Comparison of ENCODE assay signal across 24 cellular contexts in genomic region chr15:60539881-60540613, GRCh38.
DNase-seq lines count a peak whose midpoint lies in the region; ATAC-seq, FAIRE-seq and TF ChIP-seq lines count a peak whose summit lies in the region.
"Had no signal": no experiment of that assay in that cellular context is flagged by ENCODE, and none has a peak within 500 bp of the region (broad histone marks: within the 10 kb centered on the region; RNA-seq: fewer than 3 reads in every experiment).

No MANE protein-coding gene starts in this region.

- H4K20me1 ChIP-seq in GM12878 (ENCODE audit: control insufficient read depth, insufficient read depth) = no peaks in the 10 kb centered on the region

- SMC1A ChIA-PET in GM12878 (lab: Charles Lee; ENCODE audit: uncharacterized antibody, unreplicated experiment) = interaction anchor here (0.8 to 4.9 kb wide), 16 partner anchors 9 to 50 kb away, joined by 3 to 44 read pairs (median 6); no protein-coding TSS in a partner anchor

- H3K27ac ChIP-seq in GM12878 (ENCODE audit: control insufficient read depth, insufficient read depth) = no peak overlapping the region
- H3K27ac ChIP-seq: brain microvascular endothelial cell, colonic mucosa, SJSA1, WERI-Rb-1 had no signal

- peaks cover 0 to 3% of the 10 kb centered on the region in 2 experiments; a peak in 2 of 4 replicates for H3K36me3 ChIP-seq in GM12878 (ENCODE audit: control insufficient read depth in 2 of 2, insufficient read depth in 2 of 2, low read length in 1 of 2)
- H3K36me3 ChIP-seq: brain microvascular endothelial cell, colonic mucosa, SJSA1, transverse colon, WERI-Rb-1 had no signal

- peak overlapping the region; percentile 82 for H3K27ac Mint-ChIP-seq in activated naive CD4-positive, alpha-beta T cell treated with anti-CD3 and anti-CD28 coated beads, Interleukin-2, amount 50 U/mL, for 24 hours
- peak overlapping the region; percentile 70 for H3K27ac Mint-ChIP-seq in activated CD4-positive, alpha-beta T cell treated with anti-CD3 and anti-CD28 coated beads, Interleukin-2, amount 10 ng/mL, durations not matched to agents 7 days and 5 days
- peak overlapping the region; percentile 92 for H3K27ac Mint-ChIP-seq in stimulated activated naive CD8-positive, alpha-beta T cell treated with anti-CD3 and anti-CD28 coated beads, Interleukin-15, Interleukin-2, amounts not matched to agents 100 ng/mL and 50 ng/mL, for 24 hours
- H3K27ac Mint-ChIP-seq in type B pancreatic cell = no peak overlapping the region
- H3K27ac Mint-ChIP-seq: mesothelial cell of epicardium; stimulated activated naive B cell treated with anti-CD40 and anti-IgM and Interleukin-4, amounts not matched to agents 10 μg/mL and 1 μg/mL and 100 μg/mL, for 72 hours had no signal

- BruUV-seq in GM12878 (replicated peaks; lab: Mats Ljungman, UMichigan) = no TSS peak

- intact Hi-C loops in GM12878 (cut with micrococcal nuclease; ENCODE audit: unreplicated experiment) = no loop called here

- TF ChIP-seq POLR2A in GM12878 (IDR thresholded peaks at IDR 0.05; ENCODE audit: low read depth, low read length) = no peak

- H3K36me3 Mint-ChIP-seq in activated naive CD4-positive, alpha-beta T cell treated with anti-CD3 and anti-CD28 coated beads, Interleukin-2, amount 50 U/mL, for 24 hours = peaks cover 2% of the 10 kb centered on the region
- peaks cover 23% of the 10 kb centered on the region for H3K36me3 Mint-ChIP-seq in activated CD4-positive, alpha-beta T cell treated with anti-CD3 and anti-CD28 coated beads, Interleukin-2, amount 10 ng/mL, durations not matched to agents 7 days and 5 days (ENCODE audit: low read depth)
- H3K36me3 Mint-ChIP-seq in stimulated activated naive CD8-positive, alpha-beta T cell treated with anti-CD3 and anti-CD28 coated beads, Interleukin-15, Interleukin-2, amounts not matched to agents 100 ng/mL and 50 ng/mL, for 24 hours (ENCODE audit: low read depth) = peaks cover 20% of the 10 kb centered on the region
- H3K36me3 Mint-ChIP-seq in type B pancreatic cell = no peaks in the 10 kb centered on the region
- H3K36me3 Mint-ChIP-seq: mesothelial cell of epicardium had no signal

- no peaks in the 10 kb centered on the region for H3K27me3 Mint-ChIP-seq in activated naive CD4-positive, alpha-beta T cell treated with anti-CD3 and anti-CD28 coated beads, Interleukin-2, amount 50 U/mL, for 24 hours
- H3K27me3 Mint-ChIP-seq in activated CD4-positive, alpha-beta T cell treated with anti-CD3 and anti-CD28 coated beads, Interleukin-2, amount 10 ng/mL, durations not matched to agents 7 days and 5 days = no peaks in the 10 kb centered on the region
- H3K27me3 Mint-ChIP-seq in stimulated activated naive CD8-positive, alpha-beta T cell treated with anti-CD3 and anti-CD28 coated beads, Interleukin-15, Interleukin-2, amounts not matched to agents 100 ng/mL and 50 ng/mL, for 24 hours = no peaks in the 10 kb centered on the region
- H3K27me3 Mint-ChIP-seq in type B pancreatic cell = no peaks in the 10 kb centered on the region
- H3K27me3 Mint-ChIP-seq: stimulated activated naive B cell treated with anti-CD40 and anti-IgM and Interleukin-4, amounts not matched to agents 10 μg/mL and 1 μg/mL and 100 μg/mL, for 72 hours had no signal

- H2AFZ ChIP-seq in GM12878 (ENCODE audit: control insufficient read depth, low read depth, low read length) = no peak overlapping the region

- no peak for TF ChIP-seq RAD21 in GM12878 (IDR thresholded peaks at IDR 0.05; ENCODE audit: insufficient read depth, low read depth, low read length)

- H3K9ac ChIP-seq in GM12878 (ENCODE audit: control insufficient read depth, insufficient read depth, low read length) = no peak overlapping the region

- 90% methylated on average over 8 of the region's 8 CpGs for WGBS in GM12878 (ENCODE audit: insufficient coverage, insufficient replicate concordance, low lambda C conversion rate, missing lambda C conversion rate)

- CTCF ChIA-PET in activated CD4-positive, alpha-beta T cell treated with anti-CD3 and anti-CD28 coated beads, Interleukin-2, amount 10 ng/mL, durations not matched to agents 7 days and 5 days (lab: Charles Lee) = interaction anchor here (3.3 kb wide), 1 partner anchor 19 kb away, joined by 12 read pairs; no protein-coding TSS in a partner anchor
- CTCF ChIA-PET in GM12878 (lab: Yijun Ruan, JAX) = interaction anchor here (0.6 to 7.5 kb wide), 10 partner anchors 11 to 1294 kb away, joined by 3 to 52 read pairs (median 4); no protein-coding TSS in a partner anchor

- H3K4me1 Mint-ChIP-seq in activated naive CD4-positive, alpha-beta T cell treated with anti-CD3 and anti-CD28 coated beads, Interleukin-2, amount 50 U/mL, for 24 hours = peaks cover 92% of the 10 kb centered on the region
- H3K4me1 Mint-ChIP-seq in activated CD4-positive, alpha-beta T cell treated with anti-CD3 and anti-CD28 coated beads, Interleukin-2, amount 10 ng/mL, durations not matched to agents 7 days and 5 days = peaks cover 72% of the 10 kb centered on the region
- peaks cover 96% of the 10 kb centered on the region for H3K4me1 Mint-ChIP-seq in stimulated activated naive CD8-positive, alpha-beta T cell treated with anti-CD3 and anti-CD28 coated beads, Interleukin-15, Interleukin-2, amounts not matched to agents 100 ng/mL and 50 ng/mL, for 24 hours (ENCODE audit: low read depth)
- no peaks in the 10 kb centered on the region for H3K4me1 Mint-ChIP-seq in type B pancreatic cell (ENCODE audit: unreplicated experiment)
- H3K4me1 Mint-ChIP-seq: mesothelial cell of epicardium; neural crest cell; stimulated activated naive B cell treated with anti-CD40 and anti-IgM and Interleukin-4, amounts not matched to agents 10 μg/mL and 1 μg/mL and 100 μg/mL, for 72 hours had no signal

- H3K4me3 Mint-ChIP-seq in activated naive CD4-positive, alpha-beta T cell treated with anti-CD3 and anti-CD28 coated beads, Interleukin-2, amount 50 U/mL, for 24 hours = peak overlapping the region; percentile 43
- no peak overlapping the region for H3K4me3 Mint-ChIP-seq in activated CD4-positive, alpha-beta T cell treated with anti-CD3 and anti-CD28 coated beads, Interleukin-2, amount 10 ng/mL, durations not matched to agents 7 days and 5 days
- peak overlapping the region; percentile 75 for H3K4me3 Mint-ChIP-seq in stimulated activated naive CD8-positive, alpha-beta T cell treated with anti-CD3 and anti-CD28 coated beads, Interleukin-15, Interleukin-2, amounts not matched to agents 100 ng/mL and 50 ng/mL, for 24 hours
- no peak overlapping the region for H3K4me3 Mint-ChIP-seq in type B pancreatic cell
- H3K4me3 Mint-ChIP-seq: mesothelial cell of epicardium; neural crest cell; stimulated activated naive B cell treated with anti-CD40 and anti-IgM and Interleukin-4, amounts not matched to agents 10 μg/mL and 1 μg/mL and 100 μg/mL, for 72 hours had no signal

- RAD21 ChIA-PET in GM12878 (lab: Charles Lee; ENCODE audit: unreplicated experiment) = interaction anchor here (0.6 to 2.2 kb wide), 8 partner anchors 11 to 1365 kb away, joined by 3 to 9 read pairs (median 3); no protein-coding TSS in a partner anchor

- in situ Hi-C loops in GM12878 (cut with MboI) = no loop called here

- DNase-seq in activated naive CD4-positive, alpha-beta T cell treated with anti-CD3 and anti-CD28 coated beads, Interleukin-2, amount 50 U/mL, for 16 hours = no peak
- DNase-seq in activated CD4-positive, alpha-beta T cell treated with anti-CD3 and anti-CD28 coated beads, Interleukin-2, amount 10 ng/mL, durations not matched to agents 7 days and 5 days = no peak
- DNase-seq in GM12878 (ENCODE audit: low read depth, low spot score) (no peak), type B pancreatic cell (ENCODE audit: extremely low spot score, unreplicated experiment) (no peak), NCI-H748 (lab: John Stamatoyannopoulos, UW; ENCODE audit: unreplicated experiment) (no peak), NCI-H1105 treated with DMSO at 0.1 percent for 48 hours (lab: John Stamatoyannopoulos, UW) (no peak)
- DNase-seq: brain microvascular endothelial cell; colonic mucosa; DND-41; H7; Karpas-422; NCI-H187 treated with DMSO at 0.1 percent for 48 hours; NCI-H446 treated with DMSO at 0.1 percent for 48 hours; stimulated activated naive B cell treated with anti-CD40 and anti-IgM and Interleukin-4, amounts not matched to agents 10 μg/mL and 1 μg/mL and 100 μg/mL, for 72 hours; transverse colon; WERI-Rb-1 had no signal

- ATAC-seq in GM12878 = peak; percentile 32
- ATAC-seq: left lobe of liver; stimulated activated naive B cell treated with anti-CD40 and anti-IgM and Interleukin-4, amounts not matched to agents 10 μg/mL and 1 μg/mL and 100 μg/mL, for 72 hours had no signal

- TF ChIP-seq CTCF in GM12878 (IDR thresholded peaks at IDR 0.05 in 2 of 3, conservative IDR thresholded peaks at IDR 0.05 in 1 of 3; ENCODE audit: control insufficient read depth in 2 of 3, extremely low read depth in 1 of 3, insufficient read depth in 1 of 3, low read depth in 3 of 3, low read length in 3 of 3) (no peak), type B pancreatic cell (conservative IDR thresholded peaks at IDR 0.05) (no peak)

- H3K79me2 ChIP-seq in GM12878 (ENCODE audit: control insufficient read depth, insufficient read depth, low read length) = peaks cover 43% of the 10 kb centered on the region

- peaks cover 13% of the 10 kb centered on the region for H3K4me1 ChIP-seq in GM12878 (ENCODE audit: control insufficient read depth, insufficient read depth, low read length)
- H3K4me1 ChIP-seq: colonic mucosa, SJSA1 had no signal

- no peak for FAIRE-seq in GM12878 (lab: Jason Lieb, UNC)
- FAIRE-seq: endometrium, RCC 7860 had no signal

- H3K4me3 ChIP-seq in GM12878 = no peak overlapping the region
- H3K4me3 ChIP-seq: colonic mucosa, SJSA1, transverse colon had no signal

- H3K9me3 ChIP-seq in GM12878 (replicated peaks; ENCODE audit: control insufficient read depth, insufficient read depth, low read length) = no peaks in the 10 kb centered on the region
- H3K9me3 ChIP-seq: colonic mucosa, SJSA1, transverse colon had no signal

- no peaks in the 10 kb centered on the region for H3K27me3 ChIP-seq in GM12878 (replicated peaks in 1 of 2; ENCODE audit: control insufficient read depth in 2 of 2, insufficient read depth in 2 of 2, low read length in 1 of 2)
- H3K27me3 ChIP-seq: brain microvascular endothelial cell, colonic mucosa, SJSA1, transverse colon had no signal

- no peak overlapping the region for H3K4me2 ChIP-seq in GM12878 (ENCODE audit: control insufficient read depth, insufficient read depth)

- POLR2A ChIA-PET in activated CD4-positive, alpha-beta T cell treated with anti-CD3 and anti-CD28 coated beads, Interleukin-2, amount 10 ng/mL, durations not matched to agents 7 days and 5 days (lab: Charles Lee) = no interaction called here
- POLR2A ChIA-PET in GM12878 (lab: Charles Lee) = interaction anchor here (0.6 to 0.9 kb wide), 6 partner anchors 18 to 77 kb away, joined by 3 to 10 read pairs (median 6); no protein-coding TSS in a partner anchor

- H3K9me3 Mint-ChIP-seq in activated naive CD4-positive, alpha-beta T cell treated with anti-CD3 and anti-CD28 coated beads, Interleukin-2, amount 50 U/mL, for 24 hours = no peaks in the 10 kb centered on the region
- no peaks in the 10 kb centered on the region for H3K9me3 Mint-ChIP-seq in activated CD4-positive, alpha-beta T cell treated with anti-CD3 and anti-CD28 coated beads, Interleukin-2, amount 10 ng/mL, durations not matched to agents 7 days and 5 days
- no peaks in the 10 kb centered on the region for H3K9me3 Mint-ChIP-seq in stimulated activated naive CD8-positive, alpha-beta T cell treated with anti-CD3 and anti-CD28 coated beads, Interleukin-15, Interleukin-2, amounts not matched to agents 100 ng/mL and 50 ng/mL, for 24 hours
- no peaks in the 10 kb centered on the region for H3K9me3 Mint-ChIP-seq in type B pancreatic cell
- H3K9me3 Mint-ChIP-seq: mesothelial cell of epicardium; neural crest cell; stimulated activated naive B cell treated with anti-CD40 and anti-IgM and Interleukin-4, amounts not matched to agents 10 μg/mL and 1 μg/mL and 100 μg/mL, for 72 hours had no signal

- peak in 1 of 2 experiments; percentile 57; a peak in 2 of 4 replicates for TF ChIP-seq EP300 in GM12878 (IDR thresholded peaks at IDR 0.05; ENCODE audit: borderline replicate concordance in 1 of 2, control insufficient read depth in 1 of 2, low read depth in 2 of 2, low read length in 2 of 2)

Comparison
In these comparisons a context has a peak if more than half of its experiments do, and no peak if none do; other contexts are left out.
1. H3K4me3 Mint-ChIP-seq: peak in activated naive CD4-positive, alpha-beta T cell treated with anti-CD3 and anti-CD28 coated beads, Interleukin-2, amount 50 U/mL, for 24 hours (single experiment) and stimulated activated naive CD8-positive, alpha-beta T cell treated with anti-CD3 and anti-CD28 coated beads, Interleukin-15, Interleukin-2, amounts not matched to agents 100 ng/mL and 50 ng/mL, for 24 hours (single experiment); none in activated CD4-positive, alpha-beta T cell treated with anti-CD3 and anti-CD28 coated beads, Interleukin-2, amount 10 ng/mL, durations not matched to agents 7 days and 5 days (single experiment) and type B pancreatic cell (single experiment).